Comparison of ENCODE assay signal across 11 cellular contexts in the genomic region with DNA sequence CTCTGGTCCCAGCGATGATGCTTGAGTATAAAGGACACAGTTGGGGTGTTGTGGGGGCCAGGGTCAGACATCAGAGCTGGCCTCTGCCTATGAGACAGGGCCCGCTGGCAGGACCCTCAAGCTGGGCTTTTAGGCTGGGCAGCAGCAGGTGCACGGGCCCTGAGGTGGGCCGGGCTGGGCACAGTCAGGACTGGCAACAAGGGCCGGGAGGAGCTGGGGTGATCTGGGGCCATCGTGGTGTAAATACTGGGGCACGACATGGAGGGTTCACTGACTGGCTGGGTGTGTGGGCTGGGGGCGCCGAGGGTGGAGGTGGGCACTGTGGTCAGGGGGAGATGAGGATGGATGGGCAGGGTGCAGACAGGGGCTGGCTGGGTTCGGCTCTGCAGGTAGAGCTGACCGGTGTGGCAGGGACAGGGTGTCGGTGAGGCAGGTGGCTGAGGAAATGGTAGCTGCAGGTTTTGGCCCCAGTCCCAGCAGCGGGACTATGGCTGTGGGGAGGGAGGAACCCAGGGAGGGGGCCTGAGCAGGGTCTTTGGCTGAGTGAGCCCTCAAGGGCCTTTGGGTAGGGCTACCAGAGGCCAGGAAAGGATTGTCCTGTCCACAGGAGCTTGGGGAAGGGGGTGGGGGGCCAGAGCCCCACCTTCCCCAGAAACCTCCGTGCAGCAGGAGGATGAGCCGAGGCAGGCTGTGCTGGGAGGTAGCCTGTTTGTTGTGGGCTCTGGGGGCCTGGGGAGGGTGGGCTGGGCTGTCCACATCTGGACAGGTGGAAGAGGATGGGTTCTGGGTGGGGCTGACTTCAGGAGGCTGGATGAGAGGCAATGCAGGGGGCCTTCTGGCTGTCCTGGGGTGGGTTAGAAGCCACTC.
DNase-seq lines count a peak whose midpoint lies in the region; ATAC-seq, FAIRE-seq and TF ChIP-seq lines count a peak whose summit lies in the region.
"Had no signal": no experiment of that assay in that cellular context is flagged by ENCODE, and none has a peak within 500 bp of the region (broad histone marks: within the 10 kb centered on the region; RNA-seq: fewer than 3 reads in every experiment).

No MANE protein-coding gene starts in this region.

- TF ChIP-seq CTCF in WTC11 (IDR thresholded peaks at IDR 0.05), result no peak
- TF ChIP-seq CTCF in left ventricle myocardium inferior (IDR thresholded peaks at IDR 0.05; ENCODE audit: borderline replicate concordance), result no peak

- peak overlapping the region; percentile 3 for H3K27ac ChIP-seq in left ventricle myocardium inferior (replicated peaks)
- peak overlapping the region; percentile 79 to 86 for H3K27ac ChIP-seq in small intestine (ENCODE audit: low read depth in 1 of 2, low read length in 1 of 2)

- no peak for ATAC-seq in WTC11

- intact Hi-C loops in left ventricle myocardium inferior (cut with micrococcal nuclease), result no loop called here

- H3K9me3 ChIP-seq in left ventricle myocardium inferior (replicated peaks) (no peaks in the 10 kb centered on the region), small intestine (ENCODE audit: control insufficient read depth, low read depth) (no peaks in the 10 kb centered on the region)

- no peak for FAIRE-seq in small intestine (lab: Jason Lieb, UNC)
- FAIRE-seq in HTR-8/SVneo (lab: Jason Lieb, UNC), result no peak
- FAIRE-seq: A204.1, astrocyte had no signal

- H3K27ac Mint-ChIP-seq in WTC11, result no peak overlapping the region

- no peaks in the 10 kb centered on the region for H3K4me1 Mint-ChIP-seq in WTC11

- H3K27me3 ChIP-seq in left ventricle myocardium inferior (ENCODE audit: low read depth), result peaks cover 13% of the 10 kb centered on the region
- no peaks in the 10 kb centered on the region for H3K27me3 ChIP-seq in small intestine (ENCODE audit: control insufficient read depth in 2 of 2, insufficient read depth in 2 of 2, low read length in 2 of 2)

- H3K4me1 ChIP-seq in left ventricle myocardium inferior, result peaks cover 20% of the 10 kb centered on the region
- peaks cover 0 to 3% of the 10 kb centered on the region in 2 donors for H3K4me1 ChIP-seq in small intestine (ENCODE audit: control insufficient read depth in 2 of 2, insufficient read depth in 1 of 2, low read depth in 1 of 2, low read length in 1 of 2)

- peak; percentile 27 for DNase-seq in NCI-H1092 treated with DMSO at 0.1 percent for 48 hours (lab: John Stamatoyannopoulos, UW)
- DNase-seq in NCI-H1092 (lab: John Stamatoyannopoulos, UW), result no peak
- peak; percentile 4 for DNase-seq in WTC11 (ENCODE audit: low spot score)
- peak; percentile 12 for DNase-seq in left ventricle myocardium inferior
- peak; percentile 32 for DNase-seq in small intestine
- no peak for DNase-seq in NCI-H748 (lab: John Stamatoyannopoulos, UW; ENCODE audit: unreplicated experiment)
- no peak for DNase-seq in HTR-8/SVneo (ENCODE audit: insufficient read length, low spot score)
- DNase-seq in NCI-H1105 treated with DMSO at 0.1 percent for 48 hours (lab: John Stamatoyannopoulos, UW), result no peak

- H3K4me3 Mint-ChIP-seq in WTC11, result no peak overlapping the region

- peaks cover 41% of the 10 kb centered on the region for H3K27me3 Mint-ChIP-seq in WTC11 (ENCODE audit: low read depth)

- H3K36me3 Mint-ChIP-seq in WTC11, result no peaks in the 10 kb centered on the region

- POLR2A ChIA-PET in WTC11 (lab: Charles Lee), result no interaction called here

- H3K4me3 ChIP-seq in left ventricle myocardium inferior, result peak overlapping the region; percentile 30
- no peak overlapping the region for H3K4me3 ChIP-seq in small intestine (ENCODE audit: low read depth in 1 of 2, low read length in 2 of 2)
- H3K4me3 ChIP-seq: lung had no signal

- H3K36me3 ChIP-seq in left ventricle myocardium inferior, result no peaks in the 10 kb centered on the region
- no peaks in the 10 kb centered on the region for H3K36me3 ChIP-seq in small intestine (ENCODE audit: control insufficient read depth in 2 of 2, insufficient read depth in 2 of 2, low read length in 2 of 2)

- 17 to 57% (median 38%) methylated on average over 15 of the region's 15 CpGs for whole genome bisulfite sequencing in small intestine, 3 donors

- H3K9me3 Mint-ChIP-seq in WTC11, result no peaks in the 10 kb centered on the region

- CTCF ChIA-PET in WTC11 (lab: Charles Lee), result interaction anchor here (0.8 to 2.2 kb wide), 3 partner anchors 98 to 366 kb away, joined by 3 to 14 read pairs (median 8); no protein-coding TSS in a partner anchor

TF ChIP-seq in WTC11, 78 proteins besides CTCF, POLR2A, EP300 and RAD21:
- TF ChIP-seq FOXK1 (CRISPR knock-in tag; IDR thresholded peaks at IDR 0.05) (no peak), MLX (CRISPR knock-in tag; IDR thresholded peaks at IDR 0.05) (no peak), MXD4 (CRISPR knock-in tag; IDR thresholded peaks at IDR 0.05; ENCODE audit: borderline replicate concordance) (no peak), JAZF1 (CRISPR knock-in tag; IDR thresholded peaks at IDR 0.05) (no peak)
- TF ChIP-seq, protein P1, sequence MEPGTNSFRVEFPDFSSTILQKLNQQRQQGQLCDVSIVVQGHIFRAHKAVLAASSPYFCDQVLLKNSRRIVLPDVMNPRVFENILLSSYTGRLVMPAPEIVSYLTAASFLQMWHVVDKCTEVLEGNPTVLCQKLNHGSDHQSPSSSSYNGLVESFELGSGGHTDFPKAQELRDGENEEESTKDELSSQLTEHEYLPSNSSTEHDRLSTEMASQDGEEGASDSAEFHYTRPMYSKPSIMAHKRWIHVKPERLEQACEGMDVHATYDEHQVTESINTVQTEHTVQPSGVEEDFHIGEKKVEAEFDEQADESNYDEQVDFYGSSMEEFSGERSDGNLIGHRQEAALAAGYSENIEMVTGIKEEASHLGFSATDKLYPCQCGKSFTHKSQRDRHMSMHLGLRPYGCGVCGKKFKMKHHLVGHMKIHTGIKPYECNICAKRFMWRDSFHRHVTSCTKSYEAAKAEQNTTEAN (CRISPR knock-in tag; IDR thresholded peaks at IDR 0.05), result no peak

Comparison
In these comparisons a context has a peak if more than half of its experiments do, and no peak if none do; other contexts are left out.
1. DNase-seq: peak in NCI-H1092 treated with DMSO at 0.1 percent for 48 hours (single experiment), WTC11 (single experiment), left ventricle myocardium inferior (single experiment) and small intestine (single experiment); none in NCI-H1092 (single experiment), NCI-H748 (single experiment), HTR-8/SVneo (single experiment) and NCI-H1105 treated with DMSO at 0.1 percent for 48 hours (single experiment).